ENCODE assay signal across 24 cellular contexts in genomic region chr6:40399888-40400468, GRCh38.
DNase-seq lines count a peak whose midpoint lies in the region; ATAC-seq, FAIRE-seq and TF ChIP-seq lines count a peak whose summit lies in the region.
"Had no signal": no experiment of that assay in that cellular context is flagged by ENCODE, and none has a peak within 500 bp of the region (broad histone marks: within the 10 kb centered on the region; RNA-seq: fewer than 3 reads in every experiment).

No MANE protein-coding gene starts in this region.

- H3K4me3 Mint-ChIP-seq in immature natural killer cell, result no peak overlapping the region
- no peak overlapping the region for H3K4me3 Mint-ChIP-seq in Calu3 (ENCODE audit: low read depth, unreplicated experiment)
- H3K4me3 Mint-ChIP-seq: memory B cell, nephron progenitor cell had no signal

- no peaks in the 10 kb centered on the region for H3K9me1 ChIP-seq in K562 (ENCODE audit: control insufficient read depth, insufficient read depth, low read length)

- H3F3A ChIP-seq in PC-9 (ENCODE audit: insufficient read depth, low read depth), result no peaks in the 10 kb centered on the region

- H4K20me1 ChIP-seq in K562 (replicated peaks; ENCODE audit: control insufficient read depth, insufficient read depth, low read length) (peaks cover 5% of the 10 kb centered on the region; the same call in 1 of the 2 replicates), PC-9 (ENCODE audit: insufficient read depth) (no peaks in the 10 kb centered on the region)

- TF ChIP-seq CTCF in LNCaP clone FGC (IDR thresholded peaks at IDR 0.05; ENCODE audit: control insufficient read depth, extremely low read depth, insufficient read depth) (no peak), K562 (IDR thresholded peaks at IDR 0.05 in 2 of 3, conservative IDR thresholded peaks at IDR 0.05 in 1 of 3; ENCODE audit: insufficient read depth in 2 of 3, low read depth in 1 of 3, low read length in 3 of 3) (no peak), Calu3 (IDR thresholded peaks at IDR 0.05; ENCODE audit: unreplicated experiment) (no peak), PC-9 (conservative IDR thresholded peaks at IDR 0.05) (no peak)

- no peak for TF ChIP-seq POLR2A in K562 (conservative IDR thresholded peaks at IDR 0.05)

- peak; percentile 28; the same call in 1 of the 3 replicates for ATAC-seq in K562
- ATAC-seq: heart left ventricle, psoas muscle had no signal

- CTCF ChIA-PET in K562 (lab: Yijun Ruan, JAX; ENCODE audit: low intra/inter-chr PET ratio), result no interaction called here
- CTCF ChIA-PET in Calu3 (lab: Charles Lee), result no interaction called here
- CTCF ChIA-PET in PC-9 (lab: Charles Lee), result no interaction called here

- H3K79me2 ChIP-seq in K562 (ENCODE audit: control insufficient read depth, insufficient read depth, low read length) (no peaks in the 10 kb centered on the region), PC-9 (ENCODE audit: low read depth) (no peaks in the 10 kb centered on the region)

- in situ Hi-C loops in K562 (cut with MboI), result no loop called here

- no peak overlapping the region for H3K4me3 ChIP-seq in LNCaP clone FGC (ENCODE audit: low read depth, low read length)
- H3K4me3 ChIP-seq in K562, result no peak overlapping the region
- H3K4me3 ChIP-seq in PC-9, result no peak overlapping the region
- H3K4me3 ChIP-seq: heart left ventricle, psoas muscle, suprapubic skin had no signal

- H3K4me1 ChIP-seq in K562 (replicated peaks in 1 of 2; ENCODE audit: control insufficient read depth in 2 of 2, insufficient read depth in 2 of 2, low read length in 2 of 2), result no peaks in the 10 kb centered on the region; a peak in 1 of 5 replicates
- no peaks in the 10 kb centered on the region for H3K4me1 ChIP-seq in PC-9 (replicated peaks; ENCODE audit: insufficient read depth)
- H3K4me1 ChIP-seq: heart left ventricle had no signal

- 2% methylated on average over 4 of the region's 4 CpGs for WGBS in K562 (ENCODE audit: insufficient coverage, low coverage, missing lambda C conversion rate)

- DNase-seq in NCI-H1092 treated with DMSO at 0.1 percent for 48 hours (lab: John Stamatoyannopoulos, UW), result peak; percentile 38
- DNase-seq in NCI-H1092 (lab: John Stamatoyannopoulos, UW), result no peak
- DNase-seq in LNCaP clone FGC (ENCODE audit: low read depth), result peak; percentile 41
- DNase-seq in K562 (ENCODE audit: extremely low read depth in 1 of 4, low spot score in 3 of 4), result peak in 2 of 4 experiments; percentile 38 to 46
- peak; percentile 15 for DNase-seq in mucosa of gallbladder (ENCODE audit: low spot score)
- DNase-seq in immature natural killer cell, result no peak
- DNase-seq in Calu3, result no peak
- DNase-seq in PC-9, result no peak
- DNase-seq: 8988T; activated CD4-positive, CD25-positive, alpha-beta regulatory T cell treated with anti-CD3 and anti-CD28 coated beads, Interleukin-2, amount 50 U/mL, for 72 hours; activated gamma-delta T cell; amniotic stem cell; BE2C; heart left ventricle; NCI-H187; NCI-H82; nephron progenitor cell; psoas muscle; small intestine; stimulated activated CD8-positive, alpha-beta memory T cell treated with anti-CD3 and anti-CD28 coated beads, Interleukin-4, amount 100 ng/mL, for 48 hours had no signal

- H2AFZ ChIP-seq in K562 (ENCODE audit: low read depth, low read length) (no peak overlapping the region), PC-9 (no peak overlapping the region)

- H3K9me2 ChIP-seq in PC-9 (ENCODE audit: insufficient read depth), result no peaks in the 10 kb centered on the region

- no peaks in the 10 kb centered on the region for H3K9me3 Mint-ChIP-seq in immature natural killer cell
- no peaks in the 10 kb centered on the region for H3K9me3 Mint-ChIP-seq in Calu3 (ENCODE audit: low read depth, unreplicated experiment)
- H3K9me3 Mint-ChIP-seq: memory B cell, nephron progenitor cell had no signal

- peaks cover 19 to 27% of the 10 kb centered on the region in 2 donors for H3K4me1 Mint-ChIP-seq in immature natural killer cell
- H3K4me1 Mint-ChIP-seq in Calu3 (ENCODE audit: low read depth, unreplicated experiment), result no peaks in the 10 kb centered on the region
- H3K4me1 Mint-ChIP-seq: memory B cell had no signal

- no peak for TF ChIP-seq EP300 in K562 (IDR thresholded peaks at IDR 0.05; ENCODE audit: low read length)

- BruUV-seq in K562 (replicated peaks; lab: Mats Ljungman, UMichigan) (no TSS peak), Calu3 (replicated peaks; lab: Mats Ljungman, UMichigan) (no TSS peak), PC-9 (replicated peaks; lab: Mats Ljungman, UMichigan) (no TSS peak)

- H3K27me3 ChIP-seq in K562 (ENCODE audit: control insufficient read depth in 2 of 2, insufficient read depth in 2 of 2, low read length in 2 of 2) (peaks cover 10 to 43% of the 10 kb centered on the region in 2 experiments; a peak in 4 of 5 replicates), PC-9 (ENCODE audit: insufficient read depth, low read depth) (peaks cover 20% of the 10 kb centered on the region)
- H3K27me3 ChIP-seq: BE2C, heart left ventricle, suprapubic skin had no signal

- peaks cover 0 to 5% (median 0%) of the 10 kb centered on the region in 3 donors for H3K36me3 Mint-ChIP-seq in immature natural killer cell
- H3K36me3 Mint-ChIP-seq in Calu3 (ENCODE audit: insufficient read depth, unreplicated experiment), result no peaks in the 10 kb centered on the region
- H3K36me3 Mint-ChIP-seq: memory B cell had no signal

- intact Hi-C loops in K562 (cut with micrococcal nuclease), result no loop called here
- intact Hi-C loops in Calu3 (cut with micrococcal nuclease; ENCODE audit: unreplicated experiment), result no loop called here
- intact Hi-C loops in PC-9 (cut with micrococcal nuclease; ENCODE audit: unreplicated experiment), result no loop called here

- peaks cover 0 to 1% (median 0%) of the 10 kb centered on the region in 3 donors for H3K27me3 Mint-ChIP-seq in immature natural killer cell (ENCODE audit: low read depth in 3 of 3)
- peaks cover 56% of the 10 kb centered on the region for H3K27me3 Mint-ChIP-seq in Calu3 (ENCODE audit: unreplicated experiment)
- H3K27me3 Mint-ChIP-seq: memory B cell had no signal

- no peak overlapping the region for H3K9ac ChIP-seq in K562 (ENCODE audit: insufficient read depth in 1 of 2, low read depth in 2 of 2, low read length in 2 of 2)

- no peaks in the 10 kb centered on the region for H3K36me3 ChIP-seq in K562 (ENCODE audit: control insufficient read depth, insufficient read depth, low read length)
- no peaks in the 10 kb centered on the region for H3K36me3 ChIP-seq in PC-9 (ENCODE audit: low read depth)
- H3K36me3 ChIP-seq: BE2C, heart left ventricle, suprapubic skin had no signal

- H3K4me2 ChIP-seq in K562 (ENCODE audit: insufficient read depth, low read length), result no peak overlapping the region
- H3K4me2 ChIP-seq in PC-9, result no peak overlapping the region

- H3K27ac ChIP-seq in K562 (ENCODE audit: extremely low read depth, low read depth, low read length) (no peak overlapping the region), PC-9 (no peak overlapping the region)
- H3K27ac ChIP-seq: heart left ventricle, psoas muscle, suprapubic skin had no signal

- H3K27ac Mint-ChIP-seq in immature natural killer cell (peak overlapping the region in 2 of 6 donors; percentile 41 to 64), Calu3 (ENCODE audit: unreplicated experiment) (no peak overlapping the region)
- H3K27ac Mint-ChIP-seq: memory B cell, nephron progenitor cell had no signal

- no peak for TF ChIP-seq RAD21 in K562 (CRISPR knock-in tag; conservative IDR thresholded peaks at IDR 0.05 in 1 of 2, IDR thresholded peaks at IDR 0.05 in 1 of 2)

- FAIRE-seq in K562 (lab: Jason Lieb, UNC), result no peak
- FAIRE-seq: D721Med, keratinocyte, small intestine had no signal

- H3K9me3 ChIP-seq in K562 (replicated peaks; ENCODE audit: control insufficient read depth, insufficient read depth, low read depth, low read length) (no peaks in the 10 kb centered on the region), PC-9 (ENCODE audit: insufficient read depth, low read depth) (no peaks in the 10 kb centered on the region)
- H3K9me3 ChIP-seq: BE2C, heart left ventricle, psoas muscle, suprapubic skin had no signal

- POLR2A ChIA-PET in K562 (lab: Yijun Ruan, JAX) (no interaction called here), PC-9 (lab: Charles Lee; ENCODE audit: unreplicated experiment) (no interaction called here)

TF ChIP-seq in K562, 482 proteins besides CTCF, POLR2A, EP300 and RAD21 (continues in another document):
- TF ChIP-seq PURB (CRISPR knock-in tag; IDR thresholded peaks at IDR 0.05; ENCODE audit: low read depth) (no peak), ZNF778 (CRISPR knock-in tag; IDR thresholded peaks at IDR 0.05) (no peak), ZNF75A (CRISPR knock-in tag; IDR thresholded peaks at IDR 0.05) (no peak), HINFP (tag; conservative IDR thresholded peaks at IDR 0.05; ENCODE audit: low read depth) (no peak), NCOA6 (IDR thresholded peaks at IDR 0.05) (no peak), HDGF (IDR thresholded peaks at IDR 0.05) (no peak), ATF1 (CRISPR knock-in tag; IDR thresholded peaks at IDR 0.05) (no peak), ATF1 (tag; IDR thresholded peaks at IDR 0.05) (peak; percentile 59), CREB1 (IDR thresholded peaks at IDR 0.05) (peak; percentile 40; the same call in 1 of the 2 replicates), CREB1 (CRISPR knock-in tag; IDR thresholded peaks at IDR 0.05) (peak; percentile 51; the same call in 1 of the 2 replicates), ZNF766 (CRISPR knock-in tag; conservative IDR thresholded peaks at IDR 0.05) (no peak)
- TF ChIP-seq, protein P1, sequence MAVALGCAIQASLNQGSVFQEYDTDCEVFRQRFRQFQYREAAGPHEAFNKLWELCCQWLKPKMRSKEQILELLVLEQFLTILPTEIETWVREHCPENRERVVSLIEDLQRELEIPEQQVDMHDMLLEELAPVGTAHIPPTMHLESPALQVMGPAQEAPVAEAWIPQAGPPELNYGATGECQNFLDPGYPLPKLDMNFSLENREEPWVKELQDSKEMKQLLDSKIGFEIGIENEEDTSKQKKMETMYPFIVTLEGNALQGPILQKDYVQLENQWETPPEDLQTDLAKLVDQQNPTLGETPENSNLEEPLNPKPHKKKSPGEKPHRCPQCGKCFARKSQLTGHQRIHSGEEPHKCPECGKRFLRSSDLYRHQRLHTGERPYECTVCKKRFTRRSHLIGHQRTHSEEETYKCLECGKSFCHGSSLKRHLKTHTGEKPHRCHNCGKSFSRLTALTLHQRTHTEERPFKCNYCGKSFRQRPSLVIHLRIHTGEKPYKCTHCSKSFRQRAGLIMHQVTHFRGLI (CRISPR knock-in tag; IDR thresholded peaks at IDR 0.05), result no peak

Comparison
In these comparisons a context has a peak if more than half of its experiments do, and no peak if none do; other contexts are left out.
1. DNase-seq: peak in NCI-H1092 treated with DMSO at 0.1 percent for 48 hours (single experiment), LNCaP clone FGC (single experiment) and mucosa of gallbladder (single experiment); none in NCI-H1092 (single experiment), immature natural killer cell (0 of 3), Calu3 (single experiment) and PC-9 (0 of 2).